In genomic region chr4:125353131-125353530, GRCh38 we compare ENCODE assay signal across 23 cellular contexts. TPM values are rescaled to one million over a fixed set of nuclear protein-coding genes. Genes with fewer than 3 reads are reported as not detected.
"Had no signal": no experiment of that assay in that cellular context is flagged by ENCODE, and none has a peak within 500 bp of the region (broad histone marks: within the 10 kb centered on the region; RNA-seq: fewer than 3 reads in every experiment).

No MANE protein-coding gene starts in this region.

- H3K27me3 ChIP-seq: MG63, Peyer's patch, SJSA1 had no signal

- ATAC-seq: activated naive CD4-positive, alpha-beta T cell treated with anti-CD3 and anti-CD28 coated beads, Interleukin-2, amount 50 U/mL, for 72 hours; activated naive CD8-positive, alpha-beta T cell treated with anti-CD3 and anti-CD28 coated beads, Interleukin-2, amount 50 U/mL, for 24 hours; activated T-cell treated with anti-CD3 and anti-CD28 coated beads, Interleukin-2, amount 50 U/mL, for 4 hours; T-helper 17 cell; WTC11 had no signal

- H3K4me3 ChIP-seq: MG63, Peyer's patch, SJSA1 had no signal

- DNase-seq: activated CD4-positive, alpha-beta T cell treated with anti-CD3 and anti-CD28 coated beads for 48 hours; activated CD4-positive, alpha-beta T cell treated with anti-CD3 and anti-CD28 coated beads, Interleukin-2, amount 50 U/mL, for 4 hours; activated CD4-positive, CD25-positive, alpha-beta regulatory T cell treated with anti-CD3 and anti-CD28 coated beads, Interleukin-2, amount 50 U/mL, for 72 hours; activated effector memory CD4-positive, alpha-beta T cell treated with anti-CD3 and anti-CD28 coated beads, Interleukin-2, amount 50 U/mL, for 16 hours; activated naive CD4-positive, alpha-beta T cell treated with Interleukin-2 at 50 U/mL for 16 hours; activated naive CD8-positive, alpha-beta T cell treated with anti-CD3 and anti-CD28 coated beads, Interleukin-2, amount 50 U/mL, for 24 hours; activated T-cell treated with anti-CD3 and anti-CD28 coated beads, Interleukin-2, amount 50 U/mL, for 4 hours; amniotic stem cell; MG63; NCI-H1105; NCI-H1436; NCI-H1694 treated with DMSO at 0.1 percent for 48 hours; NCI-H2029 treated with DMSO at 0.1 percent for 48 hours; NCI-H446; NCI-H524; Peyer's patch; Right ventricle myocardium superior; T-helper 17 cell; T-helper 9 cell had no signal

- H3K27ac ChIP-seq: Peyer's patch, RWPE1, SJSA1 had no signal

RNA-seq across cellular contexts. Expression of gene FAT4, which starts 38.4 kb away (rescaled TPM):
- total RNA-seq: activated naive CD4-positive, alpha-beta T cell treated with anti-CD3 and anti-CD28 coated beads, Interleukin-2, amount 50 U/mL, for 72 hours had no signal
